ENCODE assay signal across 28 cellular contexts in the genomic region with DNA sequence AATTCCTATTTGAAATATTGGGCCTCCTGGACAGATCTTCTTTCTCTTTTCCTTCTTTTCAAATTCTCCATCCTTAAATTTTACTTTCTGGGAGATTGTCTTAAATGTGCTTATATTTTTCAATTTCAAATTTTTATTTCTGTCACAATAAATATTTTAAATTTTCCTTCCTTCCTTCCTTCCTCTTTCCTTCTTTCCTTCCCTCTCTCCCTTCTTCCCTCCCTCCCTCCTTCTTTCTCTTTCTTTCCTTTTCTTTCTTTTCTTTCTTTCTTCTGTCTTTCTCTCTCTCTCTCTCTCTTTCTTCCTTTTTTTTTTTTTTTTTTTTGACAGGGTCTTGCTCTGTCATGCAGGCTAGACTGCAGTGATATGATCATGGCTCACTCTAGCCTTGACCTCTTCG. TPM values are rescaled to one million over a fixed set of nuclear protein-coding genes. Genes with fewer than 3 reads are reported as not detected.
"Had no signal": no experiment of that assay in that cellular context is flagged by ENCODE, and none has a peak within 500 bp of the region (broad histone marks: within the 10 kb centered on the region; RNA-seq: fewer than 3 reads in every experiment).

No MANE protein-coding gene starts in this region.

- H3K9me3 ChIP-seq: stomach, suprapubic skin, testis, thoracic aorta, thyroid gland, tibial artery, tibial nerve, transverse colon, upper lobe of left lung, upper lobe of right lung, uterus, vagina had no signal

- H3K36me3 Mint-ChIP-seq: stimulated activated effector memory CD8-positive, alpha-beta T cell treated with anti-CD3 and anti-CD28 coated beads, Interleukin-12 subunit alpha, Interleukin-12 subunit beta, amount 100 ng/mL, for 72 hours; stimulated activated memory B cell treated with anti-CD40 and anti-IgM and Interleukin-4, amounts not matched to agents 10 μg/mL and 1 μg/mL and 100 μg/mL, for 72 hours; stimulated activated naive B cell treated with anti-CD40 and anti-IgM and Interleukin-4, amounts not matched to agents 10 μg/mL and 1 μg/mL and 100 μg/mL, for 72 hours; type B pancreatic cell had no signal

- H3K27me3 ChIP-seq: stomach, suprapubic skin, testis, thyroid gland, tibial artery, tibial nerve, transverse colon, upper lobe of left lung, upper lobe of right lung, uterus, vagina had no signal

- DNase-seq: stimulated activated CD4-positive, alpha-beta T cell treated with anti-CD3 and anti-CD28 coated beads, Interleukin-2, amount 100 ng/mL, for 48 hours; stimulated activated CD4-positive, alpha-beta T cell treated with anti-CD3 and anti-CD28 coated beads, Interleukin-4, amount 100 ng/mL, for 1 hour; stimulated activated CD4-positive, alpha-beta T cell treated with anti-CD3 and anti-CD28 coated beads, Interleukin-4, amount 100 ng/mL, for 24 hours; stimulated activated CD4-positive, alpha-beta T cell treated with anti-CD3 and anti-CD28 coated beads, Interleukin-4, amount 100 ng/mL, for 4 hours; stimulated activated CD8-positive, alpha-beta memory T cell treated with anti-CD3 and anti-CD28 coated beads, Interleukin-4, amount 100 ng/mL, for 48 hours; stimulated activated naive B cell treated with anti-CD40 and anti-IgM and Interleukin-4, amounts not matched to agents 10 μg/mL and 1 μg/mL and 100 μg/mL, for 72 hours; stimulated activated naive CD4-positive, alpha-beta T cell; stimulated activated naive CD4-positive, alpha-beta T cell treated with Interleukin-2 at 50 U/mL for 16 hours; stimulated activated naive CD8-positive, alpha-beta T cell treated with anti-CD3 and anti-CD28 coated beads, Interleukin-15, amount 100 ng/mL, for 72 hours; stimulated activated naive CD8-positive, alpha-beta T cell treated with anti-CD3 and anti-CD28 coated beads, Interleukin-15, Interleukin-2, amounts not matched to agents 100 U/mL and 50 U/mL, for 24 hours; stomach; substantia nigra; testis; thyroid gland; tibial artery; transverse colon; trophoblast cell; upper lobe of left lung; upper lobe of right lung; uterus had no signal

- H3K4me3 ChIP-seq: stomach, suprapubic skin, testis, thoracic aorta, thyroid gland, tibial artery, tibial nerve, transverse colon, upper lobe of left lung, upper lobe of right lung, uterus, vagina had no signal

- H3K4me1 ChIP-seq: stomach, testis, thyroid gland, tibial artery, tibial nerve, transverse colon, upper lobe of left lung, upper lobe of right lung, uterus, vagina had no signal

- H3K9me3 Mint-ChIP-seq: stimulated activated effector memory CD8-positive, alpha-beta T cell treated with anti-CD3 and anti-CD28 coated beads, Interleukin-12 subunit alpha, Interleukin-12 subunit beta, amount 100 ng/mL, for 72 hours; stimulated activated memory B cell treated with anti-CD40 and anti-IgM and Interleukin-4, amounts not matched to agents 10 μg/mL and 1 μg/mL and 100 μg/mL, for 72 hours; stimulated activated naive B cell treated with anti-CD40 and anti-IgM and Interleukin-4, amounts not matched to agents 10 μg/mL and 1 μg/mL and 100 μg/mL, for 72 hours; stimulated activated naive CD8-positive, alpha-beta T cell treated with anti-CD3 and anti-CD28 coated beads, Interleukin-15, amount 100 ng/mL, for 72 hours; stimulated activated naive CD8-positive, alpha-beta T cell treated with anti-CD3 and anti-CD28 coated beads, Interleukin-15, Interleukin-2, amounts not matched to agents 100 ng/mL and 50 ng/mL, for 24 hours; type B pancreatic cell had no signal

- H3K36me3 ChIP-seq: stomach, suprapubic skin, thoracic aorta, thyroid gland, tibial artery, tibial nerve, transverse colon, upper lobe of left lung, upper lobe of right lung, uterus, vagina had no signal

- H3K27ac Mint-ChIP-seq: stimulated activated effector memory CD8-positive, alpha-beta T cell treated with anti-CD3 and anti-CD28 coated beads, Interleukin-12 subunit alpha, Interleukin-12 subunit beta, amount 100 ng/mL, for 72 hours; stimulated activated memory B cell treated with anti-CD40 and anti-IgM and Interleukin-4, amounts not matched to agents 10 μg/mL and 1 μg/mL and 100 μg/mL, for 72 hours; stimulated activated naive B cell treated with anti-CD40 and anti-IgM and Interleukin-4, amounts not matched to agents 10 μg/mL and 1 μg/mL and 100 μg/mL, for 72 hours; stimulated activated naive CD8-positive, alpha-beta T cell treated with anti-CD3 and anti-CD28 coated beads, Interleukin-15, amount 100 ng/mL, for 72 hours; stimulated activated naive CD8-positive, alpha-beta T cell treated with anti-CD3 and anti-CD28 coated beads, Interleukin-15, Interleukin-2, amounts not matched to agents 100 ng/mL and 50 ng/mL, for 24 hours; type B pancreatic cell had no signal

- H3K27me3 Mint-ChIP-seq: stimulated activated naive CD8-positive, alpha-beta T cell treated with anti-CD3 and anti-CD28 coated beads, Interleukin-15, Interleukin-2, amounts not matched to agents 100 ng/mL and 50 ng/mL, for 24 hours; type B pancreatic cell had no signal

- H3K4me3 Mint-ChIP-seq: stimulated activated effector memory CD8-positive, alpha-beta T cell treated with anti-CD3 and anti-CD28 coated beads, Interleukin-12 subunit alpha, Interleukin-12 subunit beta, amount 100 ng/mL, for 72 hours; stimulated activated memory B cell treated with anti-CD40 and anti-IgM and Interleukin-4, amounts not matched to agents 10 μg/mL and 1 μg/mL and 100 μg/mL, for 72 hours; stimulated activated naive B cell treated with anti-CD40 and anti-IgM and Interleukin-4, amounts not matched to agents 10 μg/mL and 1 μg/mL and 100 μg/mL, for 72 hours; stimulated activated naive CD8-positive, alpha-beta T cell treated with anti-CD3 and anti-CD28 coated beads, Interleukin-15, amount 100 ng/mL, for 72 hours; stimulated activated naive CD8-positive, alpha-beta T cell treated with anti-CD3 and anti-CD28 coated beads, Interleukin-15, Interleukin-2, amounts not matched to agents 100 ng/mL and 50 ng/mL, for 24 hours; type B pancreatic cell had no signal

- H3K4me1 Mint-ChIP-seq: stimulated activated effector memory CD8-positive, alpha-beta T cell treated with anti-CD3 and anti-CD28 coated beads, Interleukin-12 subunit alpha, Interleukin-12 subunit beta, amount 100 ng/mL, for 72 hours; stimulated activated naive B cell treated with anti-CD40 and anti-IgM and Interleukin-4, amounts not matched to agents 10 μg/mL and 1 μg/mL and 100 μg/mL, for 72 hours; stimulated activated naive CD8-positive, alpha-beta T cell treated with anti-CD3 and anti-CD28 coated beads, Interleukin-15, amount 100 ng/mL, for 72 hours had no signal

- H3K27ac ChIP-seq: stomach, suprapubic skin, testis, thoracic aorta, thyroid gland, tibial artery, tibial nerve, transverse colon, upper lobe of left lung, upper lobe of right lung, uterus, vagina had no signal

- ATAC-seq: stimulated activated effector memory CD8-positive, alpha-beta T cell treated with anti-CD3 and anti-CD28 coated beads, Interleukin-12 subunit alpha, Interleukin-12 subunit beta, amount 100 ng/mL, for 72 hours; stimulated activated memory B cell treated with anti-CD40 and anti-IgM and Interleukin-4, amounts not matched to agents 10 μg/mL and 1 μg/mL and 100 μg/mL, for 72 hours; stimulated activated naive B cell treated with anti-CD40 and anti-IgM and Interleukin-4, amounts not matched to agents 10 μg/mL and 1 μg/mL and 100 μg/mL, for 72 hours; stimulated activated naive CD8-positive, alpha-beta T cell treated with anti-CD3 and anti-CD28 coated beads, Interleukin-15, amount 100 ng/mL, for 72 hours; stimulated activated naive CD8-positive, alpha-beta T cell treated with anti-CD3 and anti-CD28 coated beads, Interleukin-15, Interleukin-2, amounts not matched to agents 100 U/mL and 50 U/mL, for 24 hours; upper lobe of right lung had no signal

RNA-seq across cellular contexts. Expression of gene SRSF12, which starts 54.0 kb away (rescaled TPM):
- total RNA-seq: transverse colon, upper lobe of right lung had no signal
